8 cellular contexts compared by ENCODE assay signal in genomic region chr5:69493235-69493925, GRCh38. TPM values are rescaled to one million over a fixed set of nuclear protein-coding genes. Genes with fewer than 3 reads are reported as not detected.
DNase-seq lines count a peak whose midpoint lies in the region; ATAC-seq and TF ChIP-seq lines count a peak whose summit lies in the region.

No MANE protein-coding gene starts in this region.

- H3K4me3 ChIP-seq in HCT116 (replicated peaks in 1 of 2; ENCODE audit: low read depth in 1 of 2, low read length in 2 of 2) (peak overlapping the region; percentile 84 to 86), epithelial cell of proximal tubule (ENCODE audit: low read depth, low read length) (peak overlapping the region; percentile 88), aorta (ENCODE audit: low read length in 2 of 2) (peak overlapping the region; percentile 27 to 29)

- peaks cover 66% of the 10 kb centered on the region for H3K27me3 Mint-ChIP-seq in T-helper 2 cell treated with Interferon-gamma antibody and Interleukin-4, amounts not matched to agents 5 μg/mL and 100 μg/mL, for 36 hours (ENCODE audit: low read depth)
- peaks cover 40 to 60% (median 54%) of the 10 kb centered on the region in 3 donors for H3K27me3 Mint-ChIP-seq in naive B cell

- peak overlapping the region; percentile 91 for H3K9ac ChIP-seq in HCT116 (ENCODE audit: low read length)

- no peaks in the 10 kb centered on the region for H4K20me1 ChIP-seq in HCT116 (ENCODE audit: insufficient read depth)

- H3K4me2 ChIP-seq in HCT116 (ENCODE audit: low read length) = peak overlapping the region; percentile 97

- RAD21 ChIA-PET in HCT116 (lab: Charles Lee; ENCODE audit: low non-redundant PET in 1 of 2, low total read pairs in 2 of 2, uncharacterized antibody in 2 of 2, unreplicated experiment in 2 of 2) = no interaction called here

- CTCF ChIA-PET in HCT116 (lab: Charles Lee) = no interaction called here

- H3K9me3 ChIP-seq in HCT116 (ENCODE audit: control insufficient read depth in 1 of 2, insufficient read depth in 1 of 2, low read depth in 1 of 2, low read length in 2 of 2) (no peaks in the 10 kb centered on the region), aorta (ENCODE audit: control insufficient read depth, low read length) (no peaks in the 10 kb centered on the region)

- DNase-seq in DMS53 (lab: John Stamatoyannopoulos, UW) = peak; percentile 78
- no peak for DNase-seq in HCT116 (ENCODE audit: low read depth, low spot score)
- DNase-seq in T-helper 2 cell treated with Interferon-gamma antibody and Interleukin-4, amounts not matched to agents 5 μg/mL and 100 μg/mL, for 36 hours (ENCODE audit: low spot score) = peak; percentile 16
- no peak for DNase-seq in epithelial cell of proximal tubule (ENCODE audit: low read depth)
- no peak for DNase-seq in naive B cell
- DNase-seq in aorta = peak; percentile 48 to 77
- DNase-seq in NAMALWA (ENCODE audit: low spot score) = no peak

- TF ChIP-seq CTCF in HCT116 (IDR thresholded peaks at IDR 0.05 in 2 of 3, conservative IDR thresholded peaks at IDR 0.05 in 1 of 3; ENCODE audit: borderline replicate concordance in 1 of 3, insufficient read depth in 1 of 3, low read depth in 2 of 3, low read length in 2 of 3) (no peak), epithelial cell of proximal tubule (conservative IDR thresholded peaks at IDR 0.05; ENCODE audit: low read depth, low read length) (no peak)

- H3K27ac ChIP-seq in HCT116 (ENCODE audit: low read depth, low read length) = peak overlapping the region; percentile 90
- H3K27ac ChIP-seq in aorta (ENCODE audit: low read depth in 1 of 2, low read length in 2 of 2) = no peak overlapping the region

- H3K36me3 Mint-ChIP-seq in T-helper 2 cell treated with Interferon-gamma antibody and Interleukin-4, amounts not matched to agents 5 μg/mL and 100 μg/mL, for 36 hours (ENCODE audit: low read depth) = no peaks in the 10 kb centered on the region
- H3K36me3 Mint-ChIP-seq in naive B cell = no peaks in the 10 kb centered on the region

- peak overlapping the region; percentile 75 for H3K4me3 Mint-ChIP-seq in T-helper 2 cell treated with Interferon-gamma antibody and Interleukin-4, amounts not matched to agents 5 μg/mL and 100 μg/mL, for 36 hours
- peak overlapping the region in 7 of 8 donors; percentile 65 to 85 (median 77) for H3K4me3 Mint-ChIP-seq in naive B cell

- TF ChIP-seq RAD21 in HCT116 (IDR thresholded peaks at IDR 0.05; ENCODE audit: low read depth) = no peak

- no peak for TF ChIP-seq POLR2A in HCT116 (IDR thresholded peaks at IDR 0.05; ENCODE audit: borderline replicate concordance, extremely low read depth, insufficient read depth, insufficient read length)

- H3K4me1 ChIP-seq in HCT116 (ENCODE audit: control insufficient read depth in 1 of 2, insufficient read depth in 2 of 2, low read length in 2 of 2) = peaks cover 14 to 47% of the 10 kb centered on the region in 2 experiments
- H3K4me1 ChIP-seq in aorta (ENCODE audit: control insufficient read depth in 1 of 2, insufficient read depth in 2 of 2, low read length in 2 of 2) = no peaks in the 10 kb centered on the region

- H3K9me3 Mint-ChIP-seq in T-helper 2 cell treated with Interferon-gamma antibody and Interleukin-4, amounts not matched to agents 5 μg/mL and 100 μg/mL, for 36 hours = no peaks in the 10 kb centered on the region
- H3K9me3 Mint-ChIP-seq in naive B cell = no peaks in the 10 kb centered on the region

- H2AFZ ChIP-seq in HCT116 (ENCODE audit: low read depth, low read length, poor library complexity, severe bottlenecking) = no peak overlapping the region

- H3K27me3 ChIP-seq in HCT116 (ENCODE audit: insufficient read depth, low read length) (no peaks in the 10 kb centered on the region), aorta (ENCODE audit: control insufficient read depth in 1 of 2, insufficient read depth in 2 of 2, low read length in 1 of 2) (peaks cover 0 to 4% of the 10 kb centered on the region in 2 donors)

- H3K9me2 ChIP-seq in HCT116 (ENCODE audit: insufficient read depth) = no peaks in the 10 kb centered on the region

- peaks cover 57% of the 10 kb centered on the region for H3K79me2 ChIP-seq in HCT116 (ENCODE audit: insufficient read depth, low read length)

- POLR2A ChIA-PET in HCT116 (lab: Charles Lee) = interaction anchor here (0.9 kb wide), 1 partner anchor 8 kb away, joined by 4 read pairs; no protein-coding TSS in a partner anchor

- BruUV-seq in HCT116 (replicated peaks; lab: Mats Ljungman, UMichigan) = no TSS peak

- H3K36me3 ChIP-seq in HCT116 (ENCODE audit: control insufficient read depth in 1 of 2, insufficient read depth in 2 of 2, low read length in 2 of 2) (no peaks in the 10 kb centered on the region), aorta (ENCODE audit: control insufficient read depth in 1 of 2, insufficient read depth in 2 of 2, low read length in 1 of 2) (no peaks in the 10 kb centered on the region)

- WGBS in aorta, 2 donors = 1% methylated on average over 60 to 64 of the region's 64 CpGs

- ATAC-seq in HCT116 = peak; percentile 41
- no peak for ATAC-seq in naive B cell (ENCODE audit: low read depth in 2 of 2)
- ATAC-seq in aorta (ENCODE audit: low FRiP score) = peak; percentile 51
- ATAC-seq in HG02870 (IDR thresholded peaks at IDR 0.05; ENCODE audit: unreplicated experiment) = no peak

- intact Hi-C loops in HCT116 (cut with micrococcal nuclease) = loop anchor here (2.0 kb wide), 1 partner anchor 79 kb away; the partner anchor contains the start of gene MARVELD2
- intact Hi-C loops in aorta (cut with DNase I) = no loop called here

- H3K4me1 Mint-ChIP-seq in T-helper 2 cell treated with Interferon-gamma antibody and Interleukin-4, amounts not matched to agents 5 μg/mL and 100 μg/mL, for 36 hours (ENCODE audit: low read depth) = no peaks in the 10 kb centered on the region
- peaks cover 0 to 21% (median 11%) of the 10 kb centered on the region in 3 donors for H3K4me1 Mint-ChIP-seq in naive B cell

- H3K27ac Mint-ChIP-seq in T-helper 2 cell treated with Interferon-gamma antibody and Interleukin-4, amounts not matched to agents 5 μg/mL and 100 μg/mL, for 36 hours = no peak overlapping the region
- H3K27ac Mint-ChIP-seq in naive B cell = no peak overlapping the region

TF ChIP-seq in HCT116, 20 proteins besides CTCF, POLR2A, EP300 and RAD21 (continues in another document):
- TF ChIP-seq POLR2AphosphoS5 (IDR thresholded peaks at IDR 0.05; ENCODE audit: low read depth, low read length) (no peak; the same call in 1 of the 2 replicates), ZNF274 (IDR thresholded peaks at IDR 0.05; ENCODE audit: low read depth, low read length) (no peak), EGR1 (IDR thresholded peaks at IDR 0.05; ENCODE audit: low read depth) (peak; percentile 37; the same call in 1 of the 2 replicates), MAX (IDR thresholded peaks at IDR 0.05) (peak; percentile 40), SP1 (IDR thresholded peaks at IDR 0.05; ENCODE audit: low read depth) (no peak), EZH2 (IDR thresholded peaks at IDR 0.05) (no peak), JUND (IDR thresholded peaks at IDR 0.05) (no peak), FOSL1 (IDR thresholded peaks at IDR 0.05; ENCODE audit: low read depth) (no peak), SRF (IDR thresholded peaks at IDR 0.05; ENCODE audit: low read depth) (no peak), ZBTB33 (IDR thresholded peaks at IDR 0.05; ENCODE audit: extremely low read depth, insufficient replicate concordance, low read length) (no peak), TCF7L2 (IDR thresholded peaks at IDR 0.05; ENCODE audit: borderline replicate concordance, extremely low read depth, insufficient read depth, insufficient read length) (no peak), CEBPB (IDR thresholded peaks at IDR 0.05; ENCODE audit: low read depth) (no peak), SIN3A (IDR thresholded peaks at IDR 0.05; ENCODE audit: low read depth) (peak; percentile 22; the same call in 1 of the 2 replicates), ZFX (IDR thresholded peaks at IDR 0.05) (peak; percentile 56; the same call in 1 of the 2 replicates), EZH2phosphoT487 (IDR thresholded peaks at IDR 0.05; ENCODE audit: borderline replicate concordance) (no peak), YY1 (IDR thresholded peaks at IDR 0.05; ENCODE audit: extremely low read depth, insufficient replicate concordance, low read depth, low read length) (peak; percentile 73)
- TF ChIP-seq, protein P1, sequence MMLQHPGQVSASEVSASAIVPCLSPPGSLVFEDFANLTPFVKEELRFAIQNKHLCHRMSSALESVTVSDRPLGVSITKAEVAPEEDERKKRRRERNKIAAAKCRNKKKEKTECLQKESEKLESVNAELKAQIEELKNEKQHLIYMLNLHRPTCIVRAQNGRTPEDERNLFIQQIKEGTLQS (IDR thresholded peaks at IDR 0.05) = no peak

RNA-seq across cellular contexts. Expression of gene OCLN, which starts 0.8 kb away (rescaled TPM):
- total RNA-seq in HCT116 (2021; ENCODE audit: unreplicated experiment) (56.7 TPM), epithelial cell of proximal tubule (21.6 and 29.8 TPM in 2 replicates), aorta (1 to 10 TPM; 2.1 to 2.6 TPM)
- polyA plus RNA-seq in HCT116 (2012) = 25.5 and 26.2 TPM in 2 replicates
- polyA plus RNA-seq in naive B cell (ENCODE audit: low read depth in 6 of 6) (under 1 TPM in 3 of 6 donors, not detected in 3; 0.07 to 0.20 (median 0.11) TPM), aorta (1 to 10 TPM in 1 of 2 donors, under 1 TPM in 1; 0.54 to 2.1 TPM)

Comparison
In these comparisons a context has a peak if more than half of its experiments do, and no peak if none do; other contexts are left out.
1. DNase-seq: peak in DMS53 (single experiment), T-helper 2 cell treated with Interferon-gamma antibody and Interleukin-4, amounts not matched to agents 5 μg/mL and 100 μg/mL, for 36 hours (single experiment) and aorta (2 of 2); none in HCT116 (single experiment), epithelial cell of proximal tubule (single experiment), naive B cell (single experiment) and NAMALWA (single experiment).
2. ATAC-seq: peak in HCT116 (single experiment) and aorta (single experiment); none in naive B cell (0 of 2) and HG02870 (single experiment).
3. H3K4me3 ChIP-seq: peak in every context shown above with its lines; median percentile 88 in epithelial cell of proximal tubule; 85 in HCT116; 28 in aorta.